In genomic region chr14:72666610-72667009, GRCh38 we compare ENCODE assay signal across 18 cellular contexts.
DNase-seq lines count a peak whose midpoint lies in the region; ATAC-seq and TF ChIP-seq lines count a peak whose summit lies in the region.
"Had no signal": no experiment of that assay in that cellular context is flagged by ENCODE, and none has a peak within 500 bp of the region (broad histone marks: within the 10 kb centered on the region; RNA-seq: fewer than 3 reads in every experiment).

No MANE protein-coding gene starts in this region.

- H3K27me3 Mint-ChIP-seq in T-helper 17 cell = peaks cover 18% of the 10 kb centered on the region

- H3K4me3 ChIP-seq in SK-N-SH (ENCODE audit: low read depth in 2 of 2, low read length in 1 of 2) (no peak overlapping the region), skeletal muscle cell (ENCODE audit: low read depth, low read length) (no peak overlapping the region), gastrocnemius medialis (no peak overlapping the region)
- H3K4me3 ChIP-seq: esophagus muscularis mucosa, suprapubic skin had no signal

- intact Hi-C loops in gastrocnemius medialis (cut with DNase I; ENCODE audit: low total_unique reads) = no loop called here

- no peak overlapping the region for H3K27ac Mint-ChIP-seq in T-helper 17 cell
- H3K27ac Mint-ChIP-seq: natural killer cell had no signal

- H3K27me3 ChIP-seq in SK-N-SH (ENCODE audit: insufficient read depth) (no peaks in the 10 kb centered on the region), gastrocnemius medialis (no peaks in the 10 kb centered on the region)
- H3K27me3 ChIP-seq: esophagus muscularis mucosa, suprapubic skin had no signal

- WGBS in SK-N-SH (ENCODE audit: low lambda C conversion rate) = 0% methylated on average over 1 of the region's 1 CpG

- H3K79me2 ChIP-seq in SK-N-SH (ENCODE audit: insufficient read depth) = no peaks in the 10 kb centered on the region

- CTCF ChIA-PET in SK-N-SH (lab: Yijun Ruan, JAX) = no interaction called here

- no peaks in the 10 kb centered on the region for H3K9me2 ChIP-seq in SK-N-SH

- TF ChIP-seq RAD21 in SK-N-SH (IDR thresholded peaks at IDR 0.05; ENCODE audit: low read length) = no peak

- peaks cover 20% of the 10 kb centered on the region for H3F3A ChIP-seq in SK-N-SH (replicated peaks; ENCODE audit: insufficient read depth)

- no peaks in the 10 kb centered on the region for H3K9me3 ChIP-seq in SK-N-SH
- no peaks in the 10 kb centered on the region for H3K9me3 ChIP-seq in T-helper 17 cell (ENCODE audit: control insufficient read depth, low read length, poor library complexity, severe bottlenecking)
- H3K9me3 ChIP-seq in gastrocnemius medialis = no peaks in the 10 kb centered on the region
- H3K9me3 ChIP-seq: esophagus muscularis mucosa, suprapubic skin had no signal

- peak overlapping the region; percentile 42; the same call in 1 of the 2 replicates for H3K4me2 ChIP-seq in SK-N-SH

- peak overlapping the region; percentile 60; the same call in 1 of the 2 replicates for H3K9ac ChIP-seq in SK-N-SH

- H3K36me3 Mint-ChIP-seq in T-helper 17 cell (ENCODE audit: low read depth) = peaks cover 3% of the 10 kb centered on the region
- H3K36me3 Mint-ChIP-seq: natural killer cell had no signal

- H3K4me1 ChIP-seq in SK-N-SH (ENCODE audit: control insufficient read depth in 1 of 2, insufficient read depth in 2 of 2, low read depth in 1 of 2, low read length in 1 of 2) (peaks cover 0 to 24% of the 10 kb centered on the region in 2 experiments; a peak in 3 of 4 replicates), gastrocnemius medialis (no peaks in the 10 kb centered on the region)
- H3K4me1 ChIP-seq: esophagus muscularis mucosa, suprapubic skin had no signal

- H3K36me3 ChIP-seq in SK-N-SH (replicated peaks in 1 of 2; ENCODE audit: control insufficient read depth in 1 of 2, insufficient read depth in 2 of 2, low read length in 1 of 2) (no peaks in the 10 kb centered on the region), gastrocnemius medialis (peaks cover 0 to 12% of the 10 kb centered on the region in 2 donors)
- H3K36me3 ChIP-seq: suprapubic skin had no signal

- TF ChIP-seq CTCF in SK-N-SH (IDR thresholded peaks at IDR 0.05) (no peak), gastrocnemius medialis (IDR thresholded peaks at IDR 0.05 in 4 of 5, conservative IDR thresholded peaks at IDR 0.05 in 1 of 5) (no peak)

- H3K4me1 Mint-ChIP-seq in T-helper 17 cell = no peaks in the 10 kb centered on the region
- H3K4me1 Mint-ChIP-seq: central memory CD8-positive, alpha-beta T cell; natural killer cell had no signal

- no peak overlapping the region for H3K4me3 Mint-ChIP-seq in T-helper 17 cell
- H3K4me3 Mint-ChIP-seq: central memory CD8-positive, alpha-beta T cell; natural killer cell had no signal

- 0 out of 4 replicates have a peak, but pooled peaks of 1 of the 2 experiments have one; percentile 23 for TF ChIP-seq EP300 in SK-N-SH (IDR thresholded peaks at IDR 0.05; ENCODE audit: borderline replicate concordance in 1 of 2, low read depth in 1 of 2, low read length in 1 of 2)

- DNase-seq in ELR (ENCODE audit: low read depth) = peak; percentile 97
- DNase-seq in SK-N-SH = no peak
- DNase-seq in fibroblast of gingiva (ENCODE audit: low read depth) = peak; percentile 61
- DNase-seq in skeletal muscle cell (ENCODE audit: low read depth) = peak; percentile 43
- DNase-seq in T-helper 17 cell = no peak
- DNase-seq in gastrocnemius medialis = no peak
- DNase-seq: activated T-cell treated with anti-CD3 and anti-CD28 coated beads, Interleukin-2, amount 50 U/mL, for 1 hour; DMS 273 treated with DMSO at 0.1 percent for 48 hours; natural killer cell; NCI-H1436 treated with DMSO at 0.1 percent for 48 hours; NCI-H69 had no signal

- no peak for TF ChIP-seq POLR2A in gastrocnemius medialis (IDR thresholded peaks at IDR 0.05)

- peak overlapping the region in 1 of 2 experiments; percentile 88; a peak in 2 of 4 replicates for H3K27ac ChIP-seq in SK-N-SH (ENCODE audit: low read depth in 2 of 2, low read length in 1 of 2)
- H3K27ac ChIP-seq in gastrocnemius medialis = no peak overlapping the region
- H3K27ac ChIP-seq: esophagus muscularis mucosa, suprapubic skin had no signal

- in situ Hi-C loops in gastrocnemius medialis (cut with MboI; ENCODE audit: low sequenced_read_pairs in 4 of 4) = no loop called here

- POLR2A ChIA-PET in SK-N-SH (lab: Yijun Ruan, JAX) = no interaction called here

- H4K20me1 ChIP-seq in SK-N-SH (ENCODE audit: insufficient read depth) = no peaks in the 10 kb centered on the region

- no peak overlapping the region for H2AFZ ChIP-seq in SK-N-SH (ENCODE audit: low read depth)

- ATAC-seq in HG02588 (IDR thresholded peaks at IDR 0.05; ENCODE audit: unreplicated experiment) (no peak), GM18867 (IDR thresholded peaks at IDR 0.05; ENCODE audit: unreplicated experiment) (no peak), T-helper 17 cell (no peak), gastrocnemius medialis (no peak)
- ATAC-seq: activated CD4-positive, CD25-positive, alpha-beta regulatory T cell treated with anti-CD3 and anti-CD28 coated beads, Interleukin-2, amount 50 U/mL, for 24 hours; natural killer cell; sciatic nerve had no signal

TF ChIP-seq in SK-N-SH, 30 proteins besides CTCF, POLR2A, EP300 and RAD21:
- peak; percentile 44 for TF ChIP-seq JUND (IDR thresholded peaks at IDR 0.05)
- no peak for TF ChIP-seq IRF3 (IDR thresholded peaks at IDR 0.05; ENCODE audit: low read depth, low read length)
- peak; percentile 50 for TF ChIP-seq FOSL2 (IDR thresholded peaks at IDR 0.05; ENCODE audit: borderline replicate concordance, low read depth)
- TF ChIP-seq PBX3 (IDR thresholded peaks at IDR 0.05) = peak; percentile 77
- TF ChIP-seq TCF12 (IDR thresholded peaks at IDR 0.05) = peak; percentile 63
- peak; percentile 21; the same call in 1 of the 2 replicates for TF ChIP-seq NFIC (IDR thresholded peaks at IDR 0.05; ENCODE audit: borderline replicate concordance)
- TF ChIP-seq ZBTB33 (IDR thresholded peaks at IDR 0.05; ENCODE audit: borderline replicate concordance, low read depth) = no peak

Comparison
In these comparisons a context has a peak if more than half of its experiments do, and no peak if none do; other contexts are left out.
1. DNase-seq: peak in ELR (single experiment), fibroblast of gingiva (single experiment) and skeletal muscle cell (single experiment); none in SK-N-SH (single experiment), T-helper 17 cell (0 of 3) and gastrocnemius medialis (0 of 2).